1 cellular context compared by ENCODE assay signal in the genomic region with DNA sequence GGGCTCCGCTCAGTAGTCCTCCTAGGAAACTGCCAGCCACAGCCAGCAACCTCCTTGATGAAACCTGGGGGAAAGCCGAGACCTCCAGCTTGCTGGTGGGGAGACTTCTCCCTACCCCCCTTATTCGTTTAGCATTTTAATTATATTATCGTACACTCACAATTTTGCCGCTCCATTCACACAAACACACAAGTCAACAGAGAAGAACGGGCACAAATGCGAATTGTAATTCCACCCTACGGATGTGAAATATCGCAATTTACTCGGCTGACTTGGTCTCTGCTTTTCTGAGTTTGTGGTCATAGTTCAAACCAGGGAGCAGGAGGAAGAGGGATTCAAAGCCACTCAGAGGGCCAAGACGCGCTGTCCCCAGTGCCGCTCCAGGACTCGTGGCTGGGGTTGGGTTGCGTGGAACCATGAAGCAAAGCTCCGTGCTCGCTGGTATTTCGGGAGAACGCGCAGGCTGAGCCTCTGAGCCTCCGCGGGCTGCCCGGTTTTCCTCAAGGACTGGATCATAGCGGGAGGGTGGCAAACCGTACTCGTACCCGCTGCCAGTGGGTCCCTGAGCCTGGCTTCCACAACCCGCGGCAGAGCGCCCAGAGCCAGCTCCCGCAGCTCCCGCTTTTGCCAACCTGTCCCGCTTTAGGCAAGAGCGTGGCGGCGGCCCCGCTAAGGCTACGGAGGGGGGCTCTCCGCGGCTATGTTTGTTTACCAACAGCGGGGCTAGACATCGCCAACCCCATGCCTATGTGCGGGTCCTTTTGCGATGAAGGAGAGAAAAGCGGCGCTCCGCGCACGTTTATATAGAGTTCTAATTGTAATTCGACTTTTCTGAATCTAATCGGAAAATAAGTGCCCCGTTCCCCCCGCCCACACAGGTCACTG.
TF ChIP-seq lines count a peak whose summit lies in the region.

No MANE protein-coding gene starts in this region.

TF ChIP-seq in HEK293, 187 proteins besides CTCF, POLR2A, EP300 and RAD21:
- no peak for TF ChIP-seq ZNF473 (tag by site-specific recombination; IDR thresholded peaks at IDR 0.05)
- no peak for TF ChIP-seq ZXDB (tag by site-specific recombination; IDR thresholded peaks at IDR 0.05)
- TF ChIP-seq, protein P1, sequence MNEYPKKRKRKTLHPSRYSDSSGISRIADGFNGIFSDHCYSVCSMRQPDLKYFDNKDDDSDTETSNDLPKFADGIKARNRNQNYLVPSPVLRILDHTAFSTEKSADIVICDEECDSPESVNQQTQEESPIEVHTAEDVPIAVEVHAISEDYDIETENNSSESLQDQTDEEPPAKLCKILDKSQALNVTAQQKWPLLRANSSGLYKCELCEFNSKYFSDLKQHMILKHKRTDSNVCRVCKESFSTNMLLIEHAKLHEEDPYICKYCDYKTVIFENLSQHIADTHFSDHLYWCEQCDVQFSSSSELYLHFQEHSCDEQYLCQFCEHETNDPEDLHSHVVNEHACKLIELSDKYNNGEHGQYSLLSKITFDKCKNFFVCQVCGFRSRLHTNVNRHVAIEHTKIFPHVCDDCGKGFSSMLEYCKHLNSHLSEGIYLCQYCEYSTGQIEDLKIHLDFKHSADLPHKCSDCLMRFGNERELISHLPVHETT (tag by site-specific recombination; IDR thresholded peaks at IDR 0.05) = no peak
- TF ChIP-seq PRDM1 (tag by site-specific recombination; IDR thresholded peaks at IDR 0.05) = no peak
- TF ChIP-seq, protein P2, sequence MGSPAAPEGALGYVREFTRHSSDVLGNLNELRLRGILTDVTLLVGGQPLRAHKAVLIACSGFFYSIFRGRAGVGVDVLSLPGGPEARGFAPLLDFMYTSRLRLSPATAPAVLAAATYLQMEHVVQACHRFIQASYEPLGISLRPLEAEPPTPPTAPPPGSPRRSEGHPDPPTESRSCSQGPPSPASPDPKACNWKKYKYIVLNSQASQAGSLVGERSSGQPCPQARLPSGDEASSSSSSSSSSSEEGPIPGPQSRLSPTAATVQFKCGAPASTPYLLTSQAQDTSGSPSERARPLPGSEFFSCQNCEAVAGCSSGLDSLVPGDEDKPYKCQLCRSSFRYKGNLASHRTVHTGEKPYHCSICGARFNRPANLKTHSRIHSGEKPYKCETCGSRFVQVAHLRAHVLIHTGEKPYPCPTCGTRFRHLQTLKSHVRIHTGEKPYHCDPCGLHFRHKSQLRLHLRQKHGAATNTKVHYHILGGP (tag by site-specific recombination; IDR thresholded peaks at IDR 0.05) = no peak
- TF ChIP-seq ZNF211 (tag by site-specific recombination; IDR thresholded peaks at IDR 0.05; ENCODE audit: low read depth) = no peak
- TF ChIP-seq, protein P3, sequence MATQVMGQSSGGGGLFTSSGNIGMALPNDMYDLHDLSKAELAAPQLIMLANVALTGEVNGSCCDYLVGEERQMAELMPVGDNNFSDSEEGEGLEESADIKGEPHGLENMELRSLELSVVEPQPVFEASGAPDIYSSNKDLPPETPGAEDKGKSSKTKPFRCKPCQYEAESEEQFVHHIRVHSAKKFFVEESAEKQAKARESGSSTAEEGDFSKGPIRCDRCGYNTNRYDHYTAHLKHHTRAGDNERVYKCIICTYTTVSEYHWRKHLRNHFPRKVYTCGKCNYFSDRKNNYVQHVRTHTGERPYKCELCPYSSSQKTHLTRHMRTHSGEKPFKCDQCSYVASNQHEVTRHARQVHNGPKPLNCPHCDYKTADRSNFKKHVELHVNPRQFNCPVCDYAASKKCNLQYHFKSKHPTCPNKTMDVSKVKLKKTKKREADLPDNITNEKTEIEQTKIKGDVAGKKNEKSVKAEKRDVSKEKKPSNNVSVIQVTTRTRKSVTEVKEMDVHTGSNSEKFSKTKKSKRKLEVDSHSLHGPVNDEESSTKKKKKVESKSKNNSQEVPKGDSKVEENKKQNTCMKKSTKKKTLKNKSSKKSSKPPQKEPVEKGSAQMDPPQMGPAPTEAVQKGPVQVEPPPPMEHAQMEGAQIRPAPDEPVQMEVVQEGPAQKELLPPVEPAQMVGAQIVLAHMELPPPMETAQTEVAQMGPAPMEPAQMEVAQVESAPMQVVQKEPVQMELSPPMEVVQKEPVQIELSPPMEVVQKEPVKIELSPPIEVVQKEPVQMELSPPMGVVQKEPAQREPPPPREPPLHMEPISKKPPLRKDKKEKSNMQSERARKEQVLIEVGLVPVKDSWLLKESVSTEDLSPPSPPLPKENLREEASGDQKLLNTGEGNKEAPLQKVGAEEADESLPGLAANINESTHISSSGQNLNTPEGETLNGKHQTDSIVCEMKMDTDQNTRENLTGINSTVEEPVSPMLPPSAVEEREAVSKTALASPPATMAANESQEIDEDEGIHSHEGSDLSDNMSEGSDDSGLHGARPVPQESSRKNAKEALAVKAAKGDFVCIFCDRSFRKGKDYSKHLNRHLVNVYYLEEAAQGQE (tag by site-specific recombination; IDR thresholded peaks at IDR 0.05) = no peak
- TF ChIP-seq ZNF558 (tag by site-specific recombination; IDR thresholded peaks at IDR 0.05) = no peak
- no peak for TF ChIP-seq OVOL3 (tag by site-specific recombination; IDR thresholded peaks at IDR 0.05)
- TF ChIP-seq ZNF184 (tag by site-specific recombination; IDR thresholded peaks at IDR 0.05) = no peak
- no peak for TF ChIP-seq GLI4 (tag by site-specific recombination; IDR thresholded peaks at IDR 0.05)
- no peak for TF ChIP-seq MEIS1 (CRISPR knock-in tag; IDR thresholded peaks at IDR 0.05; ENCODE audit: borderline replicate concordance)
- TF ChIP-seq ZNF555 (tag by site-specific recombination; conservative IDR thresholded peaks at IDR 0.05) = no peak
- no peak for TF ChIP-seq ZBTB1 (tag by site-specific recombination; IDR thresholded peaks at IDR 0.05)
- TF ChIP-seq, protein P4, sequence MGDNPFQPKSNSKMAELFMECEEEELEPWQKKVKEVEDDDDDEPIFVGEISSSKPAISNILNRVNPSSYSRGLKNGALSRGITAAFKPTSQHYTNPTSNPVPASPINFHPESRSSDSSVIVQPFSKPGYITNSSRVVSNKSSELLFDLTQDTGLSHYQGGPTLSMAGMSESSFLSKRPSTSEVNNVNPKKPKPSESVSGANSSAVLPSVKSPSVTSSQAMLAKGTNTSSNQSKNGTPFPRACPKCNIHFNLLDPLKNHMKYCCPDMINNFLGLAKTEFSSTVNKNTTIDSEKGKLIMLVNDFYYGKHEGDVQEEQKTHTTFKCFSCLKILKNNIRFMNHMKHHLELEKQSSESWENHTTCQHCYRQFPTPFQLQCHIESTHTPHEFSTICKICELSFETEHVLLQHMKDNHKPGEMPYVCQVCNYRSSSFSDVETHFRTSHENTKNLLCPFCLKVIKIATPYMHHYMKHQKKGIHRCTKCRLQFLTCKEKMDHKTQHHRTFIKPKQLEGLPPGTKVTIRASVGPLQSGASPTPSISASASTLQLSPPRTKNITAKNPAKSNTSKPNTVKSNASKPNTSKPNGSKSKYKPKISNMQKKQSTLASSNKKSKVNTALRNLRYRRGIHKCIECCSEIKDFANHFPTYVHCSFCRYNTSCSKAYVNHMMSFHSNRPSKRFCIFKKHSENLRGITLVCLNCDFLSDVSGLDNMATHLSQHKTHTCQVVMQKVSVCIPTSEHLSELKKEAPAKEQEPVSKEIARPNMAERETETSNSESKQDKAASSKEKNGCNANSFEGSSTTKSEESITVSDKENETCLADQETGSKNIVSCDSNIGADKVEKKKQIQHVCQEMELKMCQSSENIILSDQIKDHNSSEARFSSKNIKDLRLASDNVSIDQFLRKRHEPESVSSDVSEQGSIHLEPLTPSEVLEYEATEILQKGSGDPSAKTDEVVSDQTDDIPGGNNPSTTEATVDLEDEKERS (tag by site-specific recombination; IDR thresholded peaks at IDR 0.05) = no peak
- TF ChIP-seq, protein P5, sequence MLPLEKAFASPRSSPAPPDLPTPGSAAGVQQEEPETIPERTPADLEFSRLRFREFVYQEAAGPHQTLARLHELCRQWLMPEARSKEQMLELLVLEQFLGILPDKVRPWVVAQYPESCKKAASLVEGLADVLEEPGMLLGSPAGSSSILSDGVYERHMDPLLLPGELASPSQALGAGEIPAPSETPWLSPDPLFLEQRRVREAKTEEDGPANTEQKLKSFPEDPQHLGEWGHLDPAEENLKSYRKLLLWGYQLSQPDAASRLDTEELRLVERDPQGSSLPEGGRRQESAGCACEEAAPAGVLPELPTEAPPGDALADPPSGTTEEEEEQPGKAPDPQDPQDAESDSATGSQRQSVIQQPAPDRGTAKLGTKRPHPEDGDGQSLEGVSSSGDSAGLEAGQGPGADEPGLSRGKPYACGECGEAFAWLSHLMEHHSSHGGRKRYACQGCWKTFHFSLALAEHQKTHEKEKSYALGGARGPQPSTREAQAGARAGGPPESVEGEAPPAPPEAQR (tag by site-specific recombination; IDR thresholded peaks at IDR 0.05) = no peak
- TF ChIP-seq, protein P6, sequence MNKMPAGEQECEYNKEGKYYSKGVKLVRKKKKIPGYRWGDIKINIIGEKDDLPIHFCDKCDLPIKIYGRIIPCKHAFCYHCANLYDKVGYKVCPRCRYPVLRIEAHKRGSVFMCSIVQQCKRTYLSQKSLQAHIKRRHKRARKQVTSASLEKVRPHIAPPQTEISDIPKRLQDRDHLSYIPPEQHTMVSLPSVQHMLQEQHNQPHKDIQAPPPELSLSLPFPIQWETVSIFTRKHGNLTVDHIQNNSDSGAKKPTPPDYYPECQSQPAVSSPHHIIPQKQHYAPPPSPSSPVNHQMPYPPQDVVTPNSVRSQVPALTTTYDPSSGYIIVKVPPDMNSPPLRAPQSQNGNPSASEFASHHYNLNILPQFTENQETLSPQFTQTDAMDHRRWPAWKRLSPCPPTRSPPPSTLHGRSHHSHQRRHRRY (tag by site-specific recombination; IDR thresholded peaks at IDR 0.05) = no peak
